Comparison of ENCODE assay signal across 9 cellular contexts in the genomic region with DNA sequence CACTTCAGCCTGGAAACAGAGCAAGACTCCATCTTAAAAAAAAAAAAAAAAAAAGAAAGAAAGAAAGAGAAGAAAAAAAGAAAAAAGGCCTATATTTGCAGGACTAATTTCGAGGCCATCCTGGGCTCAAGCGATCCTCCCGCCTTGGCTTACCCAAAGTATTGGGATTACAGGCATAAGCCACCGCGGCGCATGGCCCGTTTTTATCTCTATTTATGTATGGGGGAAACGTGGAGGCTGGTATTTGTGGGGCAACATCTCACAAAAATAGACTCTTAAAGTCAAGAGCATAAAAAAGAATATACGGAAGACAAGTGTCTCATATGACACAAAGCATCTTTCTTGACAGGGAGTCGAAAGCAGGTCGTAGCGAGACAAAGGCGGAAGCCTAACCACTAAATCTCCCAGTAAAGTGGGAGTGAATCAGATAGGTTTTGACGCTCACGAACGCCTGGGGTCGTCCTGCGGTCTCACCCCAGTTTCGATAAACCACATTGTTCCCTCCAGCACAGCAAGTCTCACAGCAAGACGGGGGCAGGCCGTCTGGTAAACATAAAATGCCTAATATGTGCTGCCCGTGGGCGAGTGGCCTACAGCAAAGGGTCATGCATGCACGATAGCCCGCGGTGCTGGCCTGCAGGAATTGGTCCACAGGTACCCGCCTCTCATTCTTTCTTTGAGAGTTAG. TPM values are rescaled to one million over a fixed set of nuclear protein-coding genes. Genes with fewer than 3 reads are reported as not detected.
DNase-seq lines count a peak whose midpoint lies in the region; ATAC-seq and TF ChIP-seq lines count a peak whose summit lies in the region.
"Had no signal": no experiment of that assay in that cellular context is flagged by ENCODE, and none has a peak within 500 bp of the region (broad histone marks: within the 10 kb centered on the region; RNA-seq: fewer than 3 reads in every experiment).

No MANE protein-coding gene starts in this region.

- in situ Hi-C loops in GM13977 (cut with MboI; ENCODE audit: low pct_unique_long_range_greater_than_20kb, low sequenced_read_pairs, unreplicated experiment), result no loop called here

- ATAC-seq in Right ventricle myocardium inferior, result no peak
- no peak for ATAC-seq in memory B cell (ENCODE audit: low read depth)
- ATAC-seq in upper lobe of right lung, result no peak

- H3K27me3 ChIP-seq in left ventricle myocardium inferior (ENCODE audit: low read depth), result no peaks in the 10 kb centered on the region
- H3K27me3 ChIP-seq in upper lobe of right lung, result no peaks in the 10 kb centered on the region
- no peaks in the 10 kb centered on the region for H3K27me3 ChIP-seq in prostate gland (replicated peaks; ENCODE audit: insufficient read depth)

- peaks cover 2% of the 10 kb centered on the region for H3K27me3 Mint-ChIP-seq in activated naive CD4-positive, alpha-beta T cell treated with anti-CD3 and anti-CD28 coated beads, Interleukin-2, amount 50 U/mL, for 24 hours
- H3K27me3 Mint-ChIP-seq in memory B cell, result no peaks in the 10 kb centered on the region

- peaks cover 56% of the 10 kb centered on the region for H3K4me1 Mint-ChIP-seq in activated naive CD4-positive, alpha-beta T cell treated with anti-CD3 and anti-CD28 coated beads, Interleukin-2, amount 50 U/mL, for 24 hours
- peaks cover 38% of the 10 kb centered on the region for H3K4me1 Mint-ChIP-seq in memory B cell

- H3K4me3 ChIP-seq in left ventricle myocardium inferior, result peak overlapping the region; percentile 96
- peak overlapping the region; percentile 96 for H3K4me3 ChIP-seq in upper lobe of right lung
- no peak overlapping the region for H3K4me3 ChIP-seq in prostate gland

- H3K4me1 ChIP-seq in left ventricle myocardium inferior (peaks cover 60% of the 10 kb centered on the region), upper lobe of right lung (peaks cover 16% of the 10 kb centered on the region), prostate gland (replicated peaks) (no peaks in the 10 kb centered on the region)

- no peaks in the 10 kb centered on the region for H3K36me3 Mint-ChIP-seq in activated naive CD4-positive, alpha-beta T cell treated with anti-CD3 and anti-CD28 coated beads, Interleukin-2, amount 50 U/mL, for 24 hours
- H3K36me3 Mint-ChIP-seq in memory B cell, result no peaks in the 10 kb centered on the region

- H3K9me3 Mint-ChIP-seq in activated naive CD4-positive, alpha-beta T cell treated with anti-CD3 and anti-CD28 coated beads, Interleukin-2, amount 50 U/mL, for 24 hours, result no peaks in the 10 kb centered on the region
- H3K9me3 Mint-ChIP-seq in memory B cell, result no peaks in the 10 kb centered on the region

- H3K36me3 ChIP-seq in left ventricle myocardium inferior, result no peaks in the 10 kb centered on the region
- no peaks in the 10 kb centered on the region for H3K36me3 ChIP-seq in upper lobe of right lung
- no peaks in the 10 kb centered on the region for H3K36me3 ChIP-seq in prostate gland

- WGBS in prostate gland, result 53% methylated on average over 27 of the region's 27 CpGs

- H3K27ac Mint-ChIP-seq in activated naive CD4-positive, alpha-beta T cell treated with anti-CD3 and anti-CD28 coated beads, Interleukin-2, amount 50 U/mL, for 24 hours, result peak overlapping the region; percentile 100
- H3K27ac Mint-ChIP-seq in memory B cell, result peak overlapping the region; percentile 96

- intact Hi-C loops in left ventricle myocardium inferior (cut with micrococcal nuclease) (no loop called here), Right ventricle myocardium inferior (cut with DNase I) (no loop called here), upper lobe of right lung (cut with DNase I) (no loop called here), prostate gland (cut with DNase I) (no loop called here)

- DNase-seq in left ventricle myocardium inferior (no peak), Right ventricle myocardium inferior (ENCODE audit: missing footprints) (no peak), memory B cell (ENCODE audit: low spot score in 2 of 2) (no peak), upper lobe of right lung (no peak), GM13977 (ENCODE audit: low spot score) (no peak), prostate gland (ENCODE audit: low spot score) (no peak)
- no peak for DNase-seq in stimulated activated naive CD4-positive, alpha-beta T cell treated with Interleukin-2 at 50 U/mL for 16 hours (lab: John Stamatoyannopoulos, UW)
- DNase-seq: Kasumi-1 had no signal

- peak overlapping the region; percentile 91 for H3K4me3 Mint-ChIP-seq in activated naive CD4-positive, alpha-beta T cell treated with anti-CD3 and anti-CD28 coated beads, Interleukin-2, amount 50 U/mL, for 24 hours
- H3K4me3 Mint-ChIP-seq in memory B cell, result peak overlapping the region; percentile 97

- H3K27ac ChIP-seq in left ventricle myocardium inferior (replicated peaks) (peak overlapping the region; percentile 100), upper lobe of right lung (no peak overlapping the region), prostate gland (no peak overlapping the region)

- TF ChIP-seq POLR2A in prostate gland (IDR thresholded peaks at IDR 0.05), result no peak

- TF ChIP-seq CTCF in left ventricle myocardium inferior (IDR thresholded peaks at IDR 0.05; ENCODE audit: borderline replicate concordance), result no peak
- TF ChIP-seq CTCF in upper lobe of right lung (IDR thresholded peaks at IDR 0.05), result no peak
- TF ChIP-seq CTCF in GM13977 (IDR thresholded peaks at IDR 0.05; ENCODE audit: extremely low read depth, insufficient read depth, missing control alignments), result no peak
- TF ChIP-seq CTCF in prostate gland (IDR thresholded peaks at IDR 0.05), result no peak

- H3K9me3 ChIP-seq in left ventricle myocardium inferior (replicated peaks) (no peaks in the 10 kb centered on the region), upper lobe of right lung (no peaks in the 10 kb centered on the region), prostate gland (no peaks in the 10 kb centered on the region)

RNA-seq across cellular contexts. Expression of a gene that starts 1.8 kb away (rescaled TPM):
- 26.4 TPM for total RNA-seq in left ventricle myocardium inferior
- total RNA-seq in Right ventricle myocardium inferior, result 20.9 TPM
- total RNA-seq in upper lobe of right lung, result 26.9 TPM
- 10 to 100 TPM; 16.9 to 28.3 TPM for total RNA-seq in prostate gland

RNA-seq across cellular contexts. Expression of a gene that starts 16.3 kb away (rescaled TPM):
- total RNA-seq in left ventricle myocardium inferior (6.4 TPM), Right ventricle myocardium inferior (14.4 TPM), upper lobe of right lung (4.9 TPM), prostate gland (1 to 10 TPM; 4.5 to 6.4 TPM)

RNA-seq across cellular contexts. Expression of a gene that starts 22.5 kb away (rescaled TPM):
- total RNA-seq in left ventricle myocardium inferior (628 TPM), Right ventricle myocardium inferior (693 TPM), upper lobe of right lung (1,155 TPM), prostate gland (1,000 to 10,000 TPM; 2,058 to 4,360 TPM)

RNA-seq across cellular contexts. Expression of a gene that starts 39.7 kb away (rescaled TPM):
- 8.5 TPM for total RNA-seq in left ventricle myocardium inferior
- 9.2 TPM for total RNA-seq in Right ventricle myocardium inferior
- total RNA-seq in upper lobe of right lung, result 16.3 TPM
- total RNA-seq in prostate gland, result 10 to 100 TPM; 11.2 to 15.2 TPM

Comparison
In these comparisons a context has a peak if more than half of its experiments do, and no peak if none do; other contexts are left out.
1. H3K4me3 ChIP-seq: peak in left ventricle myocardium inferior (single experiment) and upper lobe of right lung (single experiment); none in prostate gland (0 of 2).